In the genomic region with DNA sequence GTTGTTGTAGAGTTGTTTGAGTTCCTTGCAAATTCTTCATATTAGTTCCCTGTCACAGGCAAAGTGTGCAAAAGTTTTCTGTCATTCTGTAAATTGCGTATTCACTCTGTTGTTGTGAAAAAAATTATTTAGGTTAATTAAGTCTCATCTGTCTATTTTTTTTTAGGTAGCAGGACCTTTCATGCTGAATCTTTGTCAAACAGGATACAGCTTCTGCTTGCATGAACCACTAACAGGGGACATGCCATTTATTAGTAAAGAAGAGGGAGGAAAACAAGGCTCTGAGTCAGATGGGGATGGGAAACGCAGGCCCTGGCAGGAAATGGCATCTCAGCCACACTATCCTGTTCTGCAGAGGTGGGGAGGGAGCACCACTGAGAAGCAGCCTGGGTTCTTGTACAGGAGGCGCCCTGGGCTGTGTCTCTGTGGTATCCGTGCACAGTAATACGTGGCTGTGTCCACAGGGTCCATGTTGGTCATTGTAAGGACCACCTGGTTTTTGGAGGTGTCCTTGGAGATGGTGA, we compare ENCODE assay signal across 8 cellular contexts.
DNase-seq lines count a peak whose midpoint lies in the region; ATAC-seq and TF ChIP-seq lines count a peak whose summit lies in the region.
"Not testable (repeated sequence)": the region's sequence is repeated elsewhere in the genome, so short reads cannot be mapped to it uniquely, and the experiment has no call there.

No MANE protein-coding gene starts in this region.

- peak overlapping the region; percentile 47 for H3K4me3 ChIP-seq in Loucy (ENCODE audit: low read length, poor library complexity, severe bottlenecking)
- not testable (repeated sequence) for H3K4me3 ChIP-seq in upper lobe of right lung

- H3K27me3 ChIP-seq in Loucy (ENCODE audit: insufficient read depth, low read length, poor library complexity, severe bottlenecking); upper lobe of right lung: not testable (repeated sequence)

- CTCF ChIA-PET in T-cell (lab: Charles Lee); activated CD4-positive, alpha-beta T cell treated with anti-CD3 and anti-CD28 coated beads for 36 hours (lab: Charles Lee): not testable (repeated sequence)

- not testable (repeated sequence) for H3K36me3 Mint-ChIP-seq in T-cell; activated CD4-positive, alpha-beta T cell treated with anti-CD3 and anti-CD28 coated beads for 36 hours (ENCODE audit: low read depth); activated T-cell treated with anti-CD3 and anti-CD28 coated beads, Interleukin-2, amount 50 U/mL, for 4 hours (ENCODE audit: insufficient read depth); activated naive CD8-positive, alpha-beta T cell; immature natural killer cell

- peaks cover 12% of the 10 kb centered on the region for H3F3A ChIP-seq in Loucy (ENCODE audit: low read depth)

- H3K4me3 Mint-ChIP-seq in T-cell, result peak overlapping the region in 2 of 3 donors; percentile 31 to 42
- H3K4me3 Mint-ChIP-seq in activated CD4-positive, alpha-beta T cell treated with anti-CD3 and anti-CD28 coated beads for 36 hours; activated T-cell treated with anti-CD3 and anti-CD28 coated beads, Interleukin-2, amount 50 U/mL, for 4 hours: not testable (repeated sequence)
- peak overlapping the region; percentile 18 for H3K4me3 Mint-ChIP-seq in activated naive CD8-positive, alpha-beta T cell
- H3K4me3 Mint-ChIP-seq in immature natural killer cell, result peak overlapping the region in 1 of 5 donors; percentile 20

- ATAC-seq in T-cell (replicated peaks in 1 of 4) (peak; percentile 73 to 85 (median 76)), upper lobe of right lung (peak; percentile 38)
- peak; percentile 79 for ATAC-seq in activated CD4-positive, alpha-beta T cell treated with anti-CD3 and anti-CD28 coated beads for 36 hours
- ATAC-seq in activated T-cell treated with anti-CD3 and anti-CD28 coated beads, Interleukin-2, amount 50 U/mL, for 4 hours, result peak; percentile 60 to 67

- H3K4me1 ChIP-seq in Loucy (ENCODE audit: insufficient read depth, low read length, poor library complexity, severe bottlenecking), result peaks cover 64% of the 10 kb centered on the region
- H3K4me1 ChIP-seq in upper lobe of right lung, result not testable (repeated sequence)

- H2AFZ ChIP-seq in Loucy (ENCODE audit: low read length), result not testable (repeated sequence)

- not testable (repeated sequence) for H3K27me3 Mint-ChIP-seq in T-cell; activated CD4-positive, alpha-beta T cell treated with anti-CD3 and anti-CD28 coated beads for 36 hours; activated T-cell treated with anti-CD3 and anti-CD28 coated beads, Interleukin-2, amount 50 U/mL, for 4 hours (ENCODE audit: low read depth); activated naive CD8-positive, alpha-beta T cell; immature natural killer cell (ENCODE audit: low read depth in 3 of 3)

- peak overlapping the region; percentile 65 for H3K4me2 ChIP-seq in Loucy (ENCODE audit: low read depth, low read length, poor library complexity, severe bottlenecking)

- H3K9me3 Mint-ChIP-seq in T-cell; activated CD4-positive, alpha-beta T cell treated with anti-CD3 and anti-CD28 coated beads for 36 hours (ENCODE audit: low read depth); activated T-cell treated with anti-CD3 and anti-CD28 coated beads, Interleukin-2, amount 50 U/mL, for 4 hours; activated naive CD8-positive, alpha-beta T cell (ENCODE audit: low read depth); immature natural killer cell: not testable (repeated sequence)

- not testable (repeated sequence) for TF ChIP-seq CTCF in Loucy (conservative IDR thresholded peaks at IDR 0.05; ENCODE audit: low read length); upper lobe of right lung (IDR thresholded peaks at IDR 0.05)

- POLR2A ChIA-PET in T-cell (lab: Charles Lee); activated CD4-positive, alpha-beta T cell treated with anti-CD3 and anti-CD28 coated beads for 36 hours (lab: Charles Lee): not testable (repeated sequence)

- H3K9ac ChIP-seq in Loucy (ENCODE audit: low read depth, low read length, poor library complexity, severe bottlenecking), result peak overlapping the region; percentile 69

- H3K27ac ChIP-seq in upper lobe of right lung, result not testable (repeated sequence)

- intact Hi-C loops in activated CD4-positive, alpha-beta T cell treated with anti-CD3 and anti-CD28 coated beads for 36 hours (cut with DNase I, micrococcal nuclease), result loop anchor here in 1 of 2 experiments (10.0 kb wide), 1 partner anchor 45 kb away; no protein-coding TSS in a partner anchor
- intact Hi-C loops in upper lobe of right lung (cut with DNase I), result not testable (repeated sequence)

- not testable (repeated sequence) for H4K20me1 ChIP-seq in Loucy (ENCODE audit: insufficient read depth, low read length, poor library complexity, severe bottlenecking)

- H3K9me3 ChIP-seq in Loucy (ENCODE audit: insufficient read depth, low read depth, low read length); upper lobe of right lung: not testable (repeated sequence)

- not testable (repeated sequence) for H3K9me2 ChIP-seq in Loucy (replicated peaks; ENCODE audit: low read depth, low read length)

- H3K36me3 ChIP-seq in Loucy (ENCODE audit: insufficient read depth, low read length); upper lobe of right lung: not testable (repeated sequence)

- H3K79me2 ChIP-seq in Loucy (ENCODE audit: insufficient read depth, low read length), result not testable (repeated sequence)

- H3K4me1 Mint-ChIP-seq in T-cell (peaks cover 45 to 54% (median 46%) of the 10 kb centered on the region in 3 donors), immature natural killer cell (peaks cover 26 to 30% of the 10 kb centered on the region in 2 donors)
- H3K4me1 Mint-ChIP-seq in activated CD4-positive, alpha-beta T cell treated with anti-CD3 and anti-CD28 coated beads for 36 hours, result peaks cover 44% of the 10 kb centered on the region
- H3K4me1 Mint-ChIP-seq in activated T-cell treated with anti-CD3 and anti-CD28 coated beads, Interleukin-2, amount 50 U/mL, for 4 hours (ENCODE audit: low read depth), result peaks cover 40% of the 10 kb centered on the region
- peaks cover 33% of the 10 kb centered on the region for H3K4me1 Mint-ChIP-seq in activated naive CD8-positive, alpha-beta T cell (ENCODE audit: low read depth)

- H3K27ac Mint-ChIP-seq in T-cell (peak overlapping the region; percentile 77 to 91), immature natural killer cell (peak overlapping the region in 3 of 6 donors; percentile 13 to 53 (median 30))
- H3K27ac Mint-ChIP-seq in activated CD4-positive, alpha-beta T cell treated with anti-CD3 and anti-CD28 coated beads for 36 hours, result not testable (repeated sequence)
- peak overlapping the region; percentile 79 for H3K27ac Mint-ChIP-seq in activated naive CD8-positive, alpha-beta T cell

- DNase-seq in GDM1 (lab: John Stamatoyannopoulos, UW) (peak; percentile 81), immature natural killer cell (peak in 2 of 3 donors; percentile 28 to 38)
- DNase-seq in T-cell; activated CD4-positive, alpha-beta T cell treated with anti-CD3 and anti-CD28 coated beads for 36 hours; activated T-cell treated with anti-CD3 and anti-CD28 coated beads, Interleukin-2, amount 50 U/mL, for 4 hours; upper lobe of right lung: not testable (repeated sequence)
